Comparison of ENCODE assay signal across 1 cellular context in genomic region chr2:160407393-160408204, GRCh38.
TF ChIP-seq lines count a peak whose summit lies in the region.

No MANE protein-coding gene starts in this region.

TF ChIP-seq in HEK293, 187 proteins besides CTCF, POLR2A, EP300 and RAD21 (continued from another document):
- TF ChIP-seq BCL11A (tag by site-specific recombination; IDR thresholded peaks at IDR 0.05; ENCODE audit: low read depth) (no peak), AEBP2 (tag by site-specific recombination; IDR thresholded peaks at IDR 0.05; ENCODE audit: borderline replicate concordance) (no peak), ZFHX2 (tag by site-specific recombination; conservative IDR thresholded peaks at IDR 0.05) (no peak), ZNF221 (tag by site-specific recombination; IDR thresholded peaks at IDR 0.05; ENCODE audit: borderline replicate concordance) (no peak), OVOL3 (tag by site-specific recombination; IDR thresholded peaks at IDR 0.05) (no peak), ZFP3 (tag by site-specific recombination; IDR thresholded peaks at IDR 0.05; ENCODE audit: low read depth) (no peak), ZNF561 (tag by site-specific recombination; IDR thresholded peaks at IDR 0.05; ENCODE audit: borderline replicate concordance) (no peak), ZXDB (tag by site-specific recombination; IDR thresholded peaks at IDR 0.05) (no peak), ZNF169 (tag by site-specific recombination; IDR thresholded peaks at IDR 0.05) (no peak), PRDM10 (tag by site-specific recombination; IDR thresholded peaks at IDR 0.05) (peak; percentile 59), TCF7L2 (IDR thresholded peaks at IDR 0.05; ENCODE audit: borderline replicate concordance, low read depth, low read length) (no peak), ZNF707 (tag by site-specific recombination; IDR thresholded peaks at IDR 0.05) (no peak)
